16 cellular contexts compared by ENCODE assay signal in genomic region chr13:31282741-31283455, GRCh38.
"Had no signal": no experiment of that assay in that cellular context is flagged by ENCODE, and none has a peak within 500 bp of the region (broad histone marks: within the 10 kb centered on the region; RNA-seq: fewer than 3 reads in every experiment).

No MANE protein-coding gene starts in this region.

- ATAC-seq: gastroesophageal sphincter, left colon had no signal

- DNase-seq: activated CD4-positive, alpha-beta memory T cell treated with anti-CD3 and anti-CD28 coated beads for 36 hours; activated CD4-positive, CD25-positive, alpha-beta regulatory T cell; activated effector memory CD4-positive, alpha-beta T cell treated with anti-CD3 and anti-CD28 coated beads, Interleukin-2, amount 50 U/mL, for 16 hours; activated T-cell treated with anti-CD3 and anti-CD28 coated beads, Interleukin-2, amount 50 U/mL, for 48 hours; amniotic stem cell; left colon; naive B cell; ovary; right lobe of liver; SW 1271; tibial artery; uterus had no signal

- H3K4me3 ChIP-seq: gastroesophageal sphincter, lung, neural progenitor cell, ovary, right lobe of liver, smooth muscle cell, tibial artery, uterus had no signal
